15 cellular contexts compared by ENCODE assay signal in the genomic region with DNA sequence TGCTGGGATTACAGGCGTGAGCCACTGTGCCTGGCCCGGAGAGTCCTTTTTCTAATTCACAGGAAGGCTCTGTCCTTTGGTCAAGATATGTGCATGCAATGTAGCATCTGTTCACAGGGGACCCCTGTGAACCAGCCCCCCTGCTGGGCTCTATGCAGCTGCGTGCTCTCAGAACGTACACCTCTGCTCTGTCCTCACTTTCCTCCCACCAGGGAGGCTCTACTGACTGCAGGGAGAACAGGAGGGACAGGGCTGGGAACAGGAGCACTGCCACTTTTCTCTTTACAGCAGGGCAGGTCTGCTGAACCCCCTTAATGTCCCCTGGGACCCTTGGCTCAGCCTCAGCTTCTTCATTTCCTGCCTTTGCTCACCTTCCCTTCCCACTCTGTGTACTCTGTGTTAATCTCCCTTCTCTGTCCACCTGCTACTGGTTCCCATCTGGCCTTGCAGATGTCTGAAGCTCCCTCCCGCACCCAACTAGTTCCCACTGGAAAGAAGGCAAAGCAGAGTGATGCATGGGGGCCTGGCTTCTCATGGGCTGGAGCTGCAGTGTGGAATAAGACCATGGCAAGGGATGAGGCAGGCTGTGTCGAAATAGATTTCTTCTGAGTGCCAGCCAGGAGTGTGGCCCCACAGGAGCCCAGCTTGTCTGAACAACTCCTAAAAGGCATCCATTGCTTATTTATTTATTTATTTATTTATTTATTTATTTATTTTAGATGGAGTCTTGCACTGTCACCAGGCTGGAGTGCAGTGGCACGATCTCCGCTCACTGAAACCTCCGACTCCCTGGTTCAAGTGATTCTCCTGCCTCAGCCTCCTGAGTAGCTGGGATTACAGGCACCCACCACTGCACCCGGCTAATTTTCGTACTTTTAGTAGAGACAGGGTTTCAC. TPM values are rescaled to one million over a fixed set of nuclear protein-coding genes. Genes with fewer than 3 reads are reported as not detected.
"Had no signal": no experiment of that assay in that cellular context is flagged by ENCODE, and none has a peak within 500 bp of the region (broad histone marks: within the 10 kb centered on the region; RNA-seq: fewer than 3 reads in every experiment).

No MANE protein-coding gene starts in this region.

- H3K27ac ChIP-seq: adrenal gland, dorsolateral prefrontal cortex, hepatocyte, upper lobe of right lung had no signal

- H3K4me1 ChIP-seq: adrenal gland, upper lobe of right lung had no signal

- DNase-seq: activated CD4-positive, alpha-beta T cell treated with anti-CD3 and anti-CD28 coated beads, Interleukin-2, amount 50 U/mL, for 1 hour; activated CD4-positive, CD25-positive, alpha-beta regulatory T cell; activated naive CD4-positive, alpha-beta T cell treated with anti-CD3 and anti-CD28 coated beads, Interleukin-2, amount 10 ng/mL, durations not matched to agents 7 days and 5 days; activated T-cell treated with anti-CD3 and anti-CD28 coated beads for 4 hours; adrenal gland; endodermal cell; kidney glomerular epithelial cell; mesendoderm; stimulated activated naive CD8-positive, alpha-beta T cell treated with anti-CD3 and anti-CD28 coated beads, Interleukin-15, amount 100 ng/mL, for 72 hours; upper lobe of right lung had no signal

- H3K4me3 ChIP-seq: adrenal gland, dorsolateral prefrontal cortex, hepatocyte, upper lobe of right lung had no signal

- H3K27ac Mint-ChIP-seq: activated naive CD4-positive, alpha-beta T cell treated with anti-CD3 and anti-CD28 coated beads, Interleukin-2, amount 10 ng/mL, durations not matched to agents 7 days and 5 days; endodermal cell; nephron; stimulated activated naive CD8-positive, alpha-beta T cell treated with anti-CD3 and anti-CD28 coated beads, Interleukin-15, amount 100 ng/mL, for 72 hours had no signal

- H3K9me3 Mint-ChIP-seq: activated naive CD4-positive, alpha-beta T cell treated with anti-CD3 and anti-CD28 coated beads, Interleukin-2, amount 10 ng/mL, durations not matched to agents 7 days and 5 days; nephron; stimulated activated naive CD8-positive, alpha-beta T cell treated with anti-CD3 and anti-CD28 coated beads, Interleukin-15, amount 100 ng/mL, for 72 hours had no signal

- H3K36me3 Mint-ChIP-seq: activated naive CD4-positive, alpha-beta T cell treated with anti-CD3 and anti-CD28 coated beads, Interleukin-2, amount 10 ng/mL, durations not matched to agents 7 days and 5 days had no signal

- H3K4me1 Mint-ChIP-seq: endodermal cell, nephron had no signal

- H3K36me3 ChIP-seq: adrenal gland, upper lobe of right lung had no signal

- ATAC-seq: sciatic nerve; stimulated activated naive CD8-positive, alpha-beta T cell treated with anti-CD3 and anti-CD28 coated beads, Interleukin-15, amount 100 ng/mL, for 72 hours; upper lobe of right lung had no signal

- H3K4me3 Mint-ChIP-seq: activated naive CD4-positive, alpha-beta T cell treated with anti-CD3 and anti-CD28 coated beads, Interleukin-2, amount 10 ng/mL, durations not matched to agents 7 days and 5 days; endodermal cell; nephron; stimulated activated naive CD8-positive, alpha-beta T cell treated with anti-CD3 and anti-CD28 coated beads, Interleukin-15, amount 100 ng/mL, for 72 hours had no signal

- H3K9me3 ChIP-seq: adrenal gland, upper lobe of right lung had no signal

RNA-seq across cellular contexts. Expression of gene ADGRE2, which starts 7.2 kb away (rescaled TPM):
- total RNA-seq: pulmonary artery endothelial cell had no signal
